ENCODE assay signal across 1 cellular context in the genomic region with DNA sequence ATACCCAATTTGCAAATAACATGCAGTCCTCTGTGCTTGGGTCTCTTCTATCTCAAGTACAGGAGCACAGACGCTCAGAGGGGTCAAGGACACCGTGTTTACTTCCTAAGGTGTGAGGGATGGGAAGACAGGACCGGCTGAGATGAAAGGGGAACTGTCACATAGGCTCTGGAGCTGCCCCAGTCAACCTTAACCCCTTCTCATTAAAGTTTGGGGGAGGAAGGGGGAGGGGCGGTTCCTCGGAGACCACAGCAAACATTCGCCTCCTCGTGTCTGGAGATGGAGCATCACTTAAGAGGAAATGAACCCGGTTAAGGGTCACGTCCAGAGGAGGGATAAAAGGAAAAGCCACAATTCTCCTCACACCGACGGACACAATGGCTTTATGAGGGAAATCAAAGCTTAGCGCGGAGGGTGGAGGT.
TF ChIP-seq lines count a peak whose summit lies in the region.

No MANE protein-coding gene starts in this region.

TF ChIP-seq in HepG2, 621 proteins besides CTCF, POLR2A, EP300 and RAD21 (continued from another document and continues in another):
- TF ChIP-seq, protein P1, sequence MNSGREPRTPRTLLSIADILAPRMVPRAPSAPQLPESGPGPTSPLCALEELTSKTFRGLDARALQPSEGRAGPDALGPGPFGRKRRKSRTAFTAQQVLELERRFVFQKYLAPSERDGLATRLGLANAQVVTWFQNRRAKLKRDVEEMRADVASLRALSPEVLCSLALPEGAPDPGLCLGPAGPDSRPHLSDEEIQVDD (CRISPR knock-in tag; IDR thresholded peaks at IDR 0.05; ENCODE audit: borderline replicate concordance), result no peak
- no peak for TF ChIP-seq NR3C1 (CRISPR knock-in tag; IDR thresholded peaks at IDR 0.05)
- peak; percentile 74; the same call in 1 of the 2 replicates for TF ChIP-seq HNF4A (CRISPR knock-in tag; IDR thresholded peaks at IDR 0.05)
- TF ChIP-seq ZNF317 (CRISPR knock-in tag; IDR thresholded peaks at IDR 0.05), result no peak
- 0 out of 2 replicates have a peak, but pooled peaks have one; percentile 13 for TF ChIP-seq SIX1 (CRISPR knock-in tag; IDR thresholded peaks at IDR 0.05; ENCODE audit: borderline replicate concordance)
- 0 out of 2 replicates have a peak, but pooled peaks have one; percentile 39 for TF ChIP-seq IRX3 (CRISPR knock-in tag; IDR thresholded peaks at IDR 0.05; ENCODE audit: borderline replicate concordance, low read depth)
- TF ChIP-seq ZNF180 (CRISPR knock-in tag; IDR thresholded peaks at IDR 0.05; ENCODE audit: borderline replicate concordance, low read depth), result no peak
- no peak for TF ChIP-seq SP140L (CRISPR knock-in tag; IDR thresholded peaks at IDR 0.05; ENCODE audit: borderline replicate concordance)
- TF ChIP-seq MAZ (IDR thresholded peaks at IDR 0.05; ENCODE audit: borderline replicate concordance, low read depth, low read length), result no peak
- TF ChIP-seq MAZ (CRISPR knock-in tag; IDR thresholded peaks at IDR 0.05; ENCODE audit: low read depth), result no peak
- no peak for TF ChIP-seq HNRNPLL (IDR thresholded peaks at IDR 0.05; ENCODE audit: low read depth, low read length, poor library complexity, severe bottlenecking)
- no peak for TF ChIP-seq ZNF260 (CRISPR knock-in tag; IDR thresholded peaks at IDR 0.05; ENCODE audit: borderline replicate concordance, low read depth)
- TF ChIP-seq, protein P2, sequence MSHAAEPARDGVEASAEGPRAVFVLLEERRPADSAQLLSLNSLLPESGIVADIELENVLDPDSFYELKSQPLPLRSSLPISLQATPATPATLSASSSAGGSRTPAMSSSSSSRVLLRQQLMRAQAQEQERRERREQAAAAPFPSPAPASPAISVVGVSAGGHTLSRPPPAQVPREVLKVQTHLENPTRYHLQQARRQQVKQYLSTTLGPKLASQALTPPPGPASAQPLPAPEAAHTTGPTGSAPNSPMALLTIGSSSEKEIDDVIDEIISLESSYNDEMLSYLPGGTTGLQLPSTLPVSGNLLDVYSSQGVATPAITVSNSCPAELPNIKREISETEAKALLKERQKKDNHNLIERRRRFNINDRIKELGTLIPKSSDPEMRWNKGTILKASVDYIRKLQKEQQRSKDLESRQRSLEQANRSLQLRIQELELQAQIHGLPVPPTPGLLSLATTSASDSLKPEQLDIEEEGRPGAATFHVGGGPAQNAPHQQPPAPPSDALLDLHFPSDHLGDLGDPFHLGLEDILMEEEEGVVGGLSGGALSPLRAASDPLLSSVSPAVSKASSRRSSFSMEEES (CRISPR knock-in tag; IDR thresholded peaks at IDR 0.05), result 0 out of 2 replicates have a peak, but pooled peaks have one; percentile 19
- TF ChIP-seq PTBP1 (IDR thresholded peaks at IDR 0.05; ENCODE audit: low read depth, low read length, poor library complexity, severe bottlenecking), result no peak
- no peak for TF ChIP-seq ZNF136 (CRISPR knock-in tag; IDR thresholded peaks at IDR 0.05; ENCODE audit: low read depth)
- no peak for TF ChIP-seq ARNT2 (CRISPR knock-in tag; IDR thresholded peaks at IDR 0.05; ENCODE audit: low read depth)
- TF ChIP-seq, protein P3, sequence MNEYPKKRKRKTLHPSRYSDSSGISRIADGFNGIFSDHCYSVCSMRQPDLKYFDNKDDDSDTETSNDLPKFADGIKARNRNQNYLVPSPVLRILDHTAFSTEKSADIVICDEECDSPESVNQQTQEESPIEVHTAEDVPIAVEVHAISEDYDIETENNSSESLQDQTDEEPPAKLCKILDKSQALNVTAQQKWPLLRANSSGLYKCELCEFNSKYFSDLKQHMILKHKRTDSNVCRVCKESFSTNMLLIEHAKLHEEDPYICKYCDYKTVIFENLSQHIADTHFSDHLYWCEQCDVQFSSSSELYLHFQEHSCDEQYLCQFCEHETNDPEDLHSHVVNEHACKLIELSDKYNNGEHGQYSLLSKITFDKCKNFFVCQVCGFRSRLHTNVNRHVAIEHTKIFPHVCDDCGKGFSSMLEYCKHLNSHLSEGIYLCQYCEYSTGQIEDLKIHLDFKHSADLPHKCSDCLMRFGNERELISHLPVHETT (CRISPR knock-in tag; conservative IDR thresholded peaks at IDR 0.05), result no peak
- no peak for TF ChIP-seq ATM (IDR thresholded peaks at IDR 0.05; ENCODE audit: borderline replicate concordance)
- TF ChIP-seq ATF7 (IDR thresholded peaks at IDR 0.05), result no peak
- no peak for TF ChIP-seq ATF7 (CRISPR knock-in tag; IDR thresholded peaks at IDR 0.05)
- TF ChIP-seq ZNF101 (CRISPR knock-in tag; IDR thresholded peaks at IDR 0.05; ENCODE audit: borderline replicate concordance, low read depth), result no peak
- 0 out of 2 replicates have a peak, but pooled peaks have one; percentile 63 for TF ChIP-seq PPARG (CRISPR knock-in tag; conservative IDR thresholded peaks at IDR 0.05)
- no peak for TF ChIP-seq ZMYM2 (CRISPR knock-in tag; IDR thresholded peaks at IDR 0.05)
- peak; percentile 83 for TF ChIP-seq KDM6A (CRISPR knock-in tag; IDR thresholded peaks at IDR 0.05; ENCODE audit: low read depth)
- no peak for TF ChIP-seq ZNF776 (CRISPR knock-in tag; IDR thresholded peaks at IDR 0.05)
- TF ChIP-seq, protein P4, sequence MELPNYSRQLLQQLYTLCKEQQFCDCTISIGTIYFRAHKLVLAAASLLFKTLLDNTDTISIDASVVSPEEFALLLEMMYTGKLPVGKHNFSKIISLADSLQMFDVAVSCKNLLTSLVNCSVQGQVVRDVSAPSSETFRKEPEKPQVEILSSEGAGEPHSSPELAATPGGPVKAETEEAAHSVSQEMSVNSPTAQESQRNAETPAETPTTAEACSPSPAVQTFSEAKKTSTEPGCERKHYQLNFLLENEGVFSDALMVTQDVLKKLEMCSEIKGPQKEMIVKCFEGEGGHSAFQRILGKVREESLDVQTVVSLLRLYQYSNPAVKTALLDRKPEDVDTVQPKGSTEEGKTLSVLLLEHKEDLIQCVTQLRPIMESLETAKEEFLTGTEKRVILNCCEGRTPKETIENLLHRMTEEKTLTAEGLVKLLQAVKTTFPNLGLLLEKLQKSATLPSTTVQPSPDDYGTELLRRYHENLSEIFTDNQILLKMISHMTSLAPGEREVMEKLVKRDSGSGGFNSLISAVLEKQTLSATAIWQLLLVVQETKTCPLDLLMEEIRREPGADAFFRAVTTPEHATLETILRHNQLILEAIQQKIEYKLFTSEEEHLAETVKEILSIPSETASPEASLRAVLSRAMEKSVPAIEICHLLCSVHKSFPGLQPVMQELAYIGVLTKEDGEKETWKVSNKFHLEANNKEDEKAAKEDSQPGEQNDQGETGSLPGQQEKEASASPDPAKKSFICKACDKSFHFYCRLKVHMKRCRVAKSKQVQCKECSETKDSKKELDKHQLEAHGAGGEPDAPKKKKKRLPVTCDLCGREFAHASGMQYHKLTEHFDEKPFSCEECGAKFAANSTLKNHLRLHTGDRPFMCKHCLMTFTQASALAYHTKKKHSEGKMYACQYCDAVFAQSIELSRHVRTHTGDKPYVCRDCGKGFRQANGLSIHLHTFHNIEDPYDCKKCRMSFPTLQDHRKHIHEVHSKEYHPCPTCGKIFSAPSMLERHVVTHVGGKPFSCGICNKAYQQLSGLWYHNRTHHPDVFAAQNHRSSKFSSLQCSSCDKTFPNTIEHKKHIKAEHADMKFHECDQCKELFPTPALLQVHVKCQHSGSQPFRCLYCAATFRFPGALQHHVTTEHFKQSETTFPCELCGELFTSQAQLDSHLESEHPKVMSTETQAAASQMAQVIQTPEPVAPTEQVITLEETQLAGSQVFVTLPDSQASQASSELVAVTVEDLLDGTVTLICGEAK (IDR thresholded peaks at IDR 0.05), result no peak
- TF ChIP-seq, protein P4 (CRISPR knock-in tag; IDR thresholded peaks at IDR 0.05), result no peak; the same call in 1 of the 2 replicates
- no peak for TF ChIP-seq ZNF598 (CRISPR knock-in tag; IDR thresholded peaks at IDR 0.05; ENCODE audit: borderline replicate concordance)
- no peak for TF ChIP-seq KLF13 (CRISPR knock-in tag; IDR thresholded peaks at IDR 0.05)
- no peak for TF ChIP-seq CCAR2 (optimal IDR thresholded peaks at IDR 0.05; ENCODE audit: low read depth, low read length)
- TF ChIP-seq, protein P5, sequence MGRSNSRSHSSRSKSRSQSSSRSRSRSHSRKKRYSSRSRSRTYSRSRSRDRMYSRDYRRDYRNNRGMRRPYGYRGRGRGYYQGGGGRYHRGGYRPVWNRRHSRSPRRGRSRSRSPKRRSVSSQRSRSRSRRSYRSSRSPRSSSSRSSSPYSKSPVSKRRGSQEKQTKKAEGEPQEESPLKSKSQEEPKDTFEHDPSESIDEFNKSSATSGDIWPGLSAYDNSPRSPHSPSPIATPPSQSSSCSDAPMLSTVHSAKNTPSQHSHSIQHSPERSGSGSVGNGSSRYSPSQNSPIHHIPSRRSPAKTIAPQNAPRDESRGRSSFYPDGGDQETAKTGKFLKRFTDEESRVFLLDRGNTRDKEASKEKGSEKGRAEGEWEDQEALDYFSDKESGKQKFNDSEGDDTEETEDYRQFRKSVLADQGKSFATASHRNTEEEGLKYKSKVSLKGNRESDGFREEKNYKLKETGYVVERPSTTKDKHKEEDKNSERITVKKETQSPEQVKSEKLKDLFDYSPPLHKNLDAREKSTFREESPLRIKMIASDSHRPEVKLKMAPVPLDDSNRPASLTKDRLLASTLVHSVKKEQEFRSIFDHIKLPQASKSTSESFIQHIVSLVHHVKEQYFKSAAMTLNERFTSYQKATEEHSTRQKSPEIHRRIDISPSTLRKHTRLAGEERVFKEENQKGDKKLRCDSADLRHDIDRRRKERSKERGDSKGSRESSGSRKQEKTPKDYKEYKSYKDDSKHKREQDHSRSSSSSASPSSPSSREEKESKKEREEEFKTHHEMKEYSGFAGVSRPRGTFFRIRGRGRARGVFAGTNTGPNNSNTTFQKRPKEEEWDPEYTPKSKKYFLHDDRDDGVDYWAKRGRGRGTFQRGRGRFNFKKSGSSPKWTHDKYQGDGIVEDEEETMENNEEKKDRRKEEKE (IDR thresholded peaks at IDR 0.05), result no peak
- TF ChIP-seq, protein P6, sequence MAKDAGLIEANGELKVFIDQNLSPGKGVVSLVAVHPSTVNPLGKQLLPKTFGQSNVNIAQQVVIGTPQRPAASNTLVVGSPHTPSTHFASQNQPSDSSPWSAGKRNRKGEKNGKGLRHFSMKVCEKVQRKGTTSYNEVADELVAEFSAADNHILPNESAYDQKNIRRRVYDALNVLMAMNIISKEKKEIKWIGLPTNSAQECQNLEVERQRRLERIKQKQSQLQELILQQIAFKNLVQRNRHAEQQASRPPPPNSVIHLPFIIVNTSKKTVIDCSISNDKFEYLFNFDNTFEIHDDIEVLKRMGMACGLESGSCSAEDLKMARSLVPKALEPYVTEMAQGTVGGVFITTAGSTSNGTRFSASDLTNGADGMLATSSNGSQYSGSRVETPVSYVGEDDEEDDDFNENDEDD (CRISPR knock-in tag; IDR thresholded peaks at IDR 0.05; ENCODE audit: borderline replicate concordance), result no peak
- TF ChIP-seq STAT5B (CRISPR knock-in tag; IDR thresholded peaks at IDR 0.05), result no peak
- TF ChIP-seq NFE2 (CRISPR knock-in tag; IDR thresholded peaks at IDR 0.05), result no peak
- peak; percentile 49; the same call in 1 of the 2 replicates for TF ChIP-seq SMAD3 (CRISPR knock-in tag; IDR thresholded peaks at IDR 0.05)
- TF ChIP-seq ZBTB42 (CRISPR knock-in tag; IDR thresholded peaks at IDR 0.05), result no peak
- no peak for TF ChIP-seq SRF (IDR thresholded peaks at IDR 0.05; ENCODE audit: low read depth, low read length)
- TF ChIP-seq, protein P7, sequence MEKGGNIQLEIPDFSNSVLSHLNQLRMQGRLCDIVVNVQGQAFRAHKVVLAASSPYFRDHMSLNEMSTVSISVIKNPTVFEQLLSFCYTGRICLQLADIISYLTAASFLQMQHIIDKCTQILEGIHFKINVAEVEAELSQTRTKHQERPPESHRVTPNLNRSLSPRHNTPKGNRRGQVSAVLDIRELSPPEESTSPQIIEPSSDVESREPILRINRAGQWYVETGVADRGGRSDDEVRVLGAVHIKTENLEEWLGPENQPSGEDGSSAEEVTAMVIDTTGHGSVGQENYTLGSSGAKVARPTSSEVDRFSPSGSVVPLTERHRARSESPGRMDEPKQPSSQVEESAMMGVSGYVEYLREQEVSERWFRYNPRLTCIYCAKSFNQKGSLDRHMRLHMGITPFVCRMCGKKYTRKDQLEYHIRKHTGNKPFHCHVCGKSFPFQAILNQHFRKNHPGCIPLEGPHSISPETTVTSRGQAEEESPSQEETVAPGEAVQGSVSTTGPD (CRISPR knock-in tag; IDR thresholded peaks at IDR 0.05), result no peak
- no peak for TF ChIP-seq ZFP90 (CRISPR knock-in tag; IDR thresholded peaks at IDR 0.05; ENCODE audit: borderline replicate concordance)
- TF ChIP-seq, protein P8, sequence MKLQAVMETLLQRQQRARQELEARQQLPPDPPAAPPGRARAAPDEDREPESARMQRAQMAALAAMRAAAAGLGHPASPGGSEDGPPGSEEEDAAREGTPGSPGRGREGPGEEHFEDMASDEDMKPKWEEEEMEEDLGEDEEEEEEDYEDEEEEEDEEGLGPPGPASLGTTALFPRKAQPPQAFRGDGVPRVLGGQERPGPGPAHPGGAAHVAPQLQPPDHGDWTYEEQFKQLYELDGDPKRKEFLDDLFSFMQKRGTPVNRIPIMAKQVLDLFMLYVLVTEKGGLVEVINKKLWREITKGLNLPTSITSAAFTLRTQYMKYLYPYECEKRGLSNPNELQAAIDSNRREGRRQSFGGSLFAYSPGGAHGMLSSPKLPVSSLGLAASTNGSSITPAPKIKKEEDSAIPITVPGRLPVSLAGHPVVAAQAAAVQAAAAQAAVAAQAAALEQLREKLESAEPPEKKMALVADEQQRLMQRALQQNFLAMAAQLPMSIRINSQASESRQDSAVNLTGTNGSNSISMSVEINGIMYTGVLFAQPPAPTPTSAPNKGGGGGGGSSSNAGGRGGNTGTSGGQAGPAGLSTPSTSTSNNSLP (IDR thresholded peaks at IDR 0.05; ENCODE audit: low read depth, low read length), result no peak
- no peak for TF ChIP-seq NFYB (CRISPR knock-in tag; IDR thresholded peaks at IDR 0.05)
